ENCODE assay signal across 8 cellular contexts in the genomic region with DNA sequence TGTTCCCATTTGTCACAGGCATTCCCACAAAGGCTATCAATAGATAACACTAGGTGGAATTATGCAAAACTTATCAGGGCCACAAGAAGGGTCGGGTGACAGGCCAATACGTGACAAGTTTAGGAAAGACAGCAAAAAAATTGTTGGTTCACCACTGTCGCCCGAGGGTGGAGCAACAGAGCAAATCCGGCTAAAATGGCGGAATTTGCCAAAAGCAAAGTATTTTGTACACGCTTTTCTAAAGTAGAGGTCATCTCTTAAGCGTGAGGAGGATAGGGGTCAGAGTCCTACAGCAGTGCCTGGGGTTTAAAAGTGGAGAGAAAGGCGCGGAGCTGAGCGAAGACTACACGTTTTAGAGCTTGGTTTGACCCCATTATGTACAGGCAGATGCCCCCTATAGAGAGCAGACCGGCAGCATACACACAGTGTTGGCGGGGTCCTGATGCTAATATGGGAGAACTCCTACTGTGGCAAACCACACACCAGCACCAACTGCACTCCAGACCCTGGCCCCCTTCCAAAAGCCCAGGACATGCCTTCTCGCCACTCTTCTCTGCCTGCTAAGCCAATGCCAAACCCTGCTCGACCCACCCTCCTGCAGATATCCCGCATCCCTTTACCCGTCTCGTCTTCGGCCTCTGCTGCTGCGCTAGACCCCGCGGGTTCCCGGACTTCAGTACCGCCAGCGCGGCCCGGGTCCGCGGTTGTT. TPM values are rescaled to one million over a fixed set of nuclear protein-coding genes. Genes with fewer than 3 reads are reported as not detected.
DNase-seq lines count a peak whose midpoint lies in the region; ATAC-seq and TF ChIP-seq lines count a peak whose summit lies in the region.

No MANE protein-coding gene starts in this region.

- no peaks in the 10 kb centered on the region for H3K9me3 ChIP-seq in endocrine pancreas (ENCODE audit: control insufficient read depth, low read length)
- no peaks in the 10 kb centered on the region for H3K9me3 ChIP-seq in muscle layer of duodenum (ENCODE audit: control insufficient read depth in 1 of 2, low read length in 2 of 2)

- peak overlapping the region; percentile 94 for H3K4me2 ChIP-seq in GM23338

- H3K4me3 Mint-ChIP-seq in GM23338, result peak overlapping the region; percentile 100
- H3K4me3 Mint-ChIP-seq in IgD-negative memory B cell, result peak overlapping the region; percentile 85 to 93 (median 92)
- peak overlapping the region; percentile 98 for H3K4me3 Mint-ChIP-seq in T-helper 2 cell treated with Interferon-gamma antibody and Interleukin-4, amounts not matched to agents 5 μg/mL and 100 μg/mL, for 36 hours

- peaks cover 7% of the 10 kb centered on the region for H3K4me1 Mint-ChIP-seq in GM23338
- peaks cover 2 to 17% (median 10%) of the 10 kb centered on the region in 3 donors for H3K4me1 Mint-ChIP-seq in IgD-negative memory B cell
- peaks cover 31% of the 10 kb centered on the region for H3K4me1 Mint-ChIP-seq in T-helper 2 cell treated with Interferon-gamma antibody and Interleukin-4, amounts not matched to agents 5 μg/mL and 100 μg/mL, for 36 hours (ENCODE audit: low read depth)

- H2AFZ ChIP-seq in GM23338, result peak overlapping the region; percentile 15; the same call in 1 of the 2 replicates

- H3K4me1 ChIP-seq in GM23338 (ENCODE audit: insufficient read depth) (peaks cover 11% of the 10 kb centered on the region; the same call in 1 of the 2 replicates), endocrine pancreas (ENCODE audit: control insufficient read depth, insufficient read depth, low read length) (peaks cover 11% of the 10 kb centered on the region), muscle layer of duodenum (ENCODE audit: control insufficient read depth in 1 of 2, insufficient read depth in 2 of 2, low read length in 2 of 2) (peaks cover 0 to 11% of the 10 kb centered on the region in 2 donors)

- peak; percentile 23 for TF ChIP-seq CTCF in 22Rv1 (IDR thresholded peaks at IDR 0.05)
- 0 out of 4 replicates have a peak, but pooled peaks of 1 of the 2 experiments have one; percentile 17 for TF ChIP-seq CTCF in GM23338 (conservative IDR thresholded peaks at IDR 0.05; ENCODE audit: low read depth in 2 of 2)

- H3K27me3 Mint-ChIP-seq in GM23338 (ENCODE audit: insufficient read depth, low read depth, poor library complexity) (peaks cover 16% of the 10 kb centered on the region), IgD-negative memory B cell (no peaks in the 10 kb centered on the region)
- no peaks in the 10 kb centered on the region for H3K27me3 Mint-ChIP-seq in T-helper 2 cell treated with Interferon-gamma antibody and Interleukin-4, amounts not matched to agents 5 μg/mL and 100 μg/mL, for 36 hours (ENCODE audit: low read depth)

- H3K9me3 Mint-ChIP-seq in GM23338 (no peaks in the 10 kb centered on the region), IgD-negative memory B cell (no peaks in the 10 kb centered on the region)
- H3K9me3 Mint-ChIP-seq in T-helper 2 cell treated with Interferon-gamma antibody and Interleukin-4, amounts not matched to agents 5 μg/mL and 100 μg/mL, for 36 hours, result no peaks in the 10 kb centered on the region

- peak; percentile 53 for DNase-seq in ELF-1 (ENCODE audit: low read depth, low spot score)
- peak; percentile 40 for DNase-seq in GM23338 (ENCODE audit: low spot score)
- peak; percentile 28 for DNase-seq in T-helper 2 cell treated with Interferon-gamma antibody and Interleukin-4, amounts not matched to agents 5 μg/mL and 100 μg/mL, for 36 hours (ENCODE audit: low spot score)
- no peak for DNase-seq in medulla oblongata (ENCODE audit: extremely low spot score)

- H3K9me2 ChIP-seq in GM23338 (ENCODE audit: insufficient read depth), result no peaks in the 10 kb centered on the region

- no peaks in the 10 kb centered on the region for H3K27me3 ChIP-seq in GM23338 (ENCODE audit: insufficient read depth)
- H3K27me3 ChIP-seq in endocrine pancreas (ENCODE audit: control insufficient read depth, insufficient read depth, low read length), result no peaks in the 10 kb centered on the region
- H3K27me3 ChIP-seq in muscle layer of duodenum (ENCODE audit: low read depth, low read length), result no peaks in the 10 kb centered on the region

- H3F3A ChIP-seq in GM23338 (replicated peaks; ENCODE audit: low read depth), result no peaks in the 10 kb centered on the region; the same call in 1 of the 2 replicates

- H3K4me3 ChIP-seq in GM23338, result peak overlapping the region; percentile 92
- H3K4me3 ChIP-seq in endocrine pancreas (ENCODE audit: control insufficient read depth, insufficient read depth, low read length), result no peak overlapping the region
- peak overlapping the region; percentile 79 to 92 for H3K4me3 ChIP-seq in muscle layer of duodenum (ENCODE audit: low read depth in 1 of 2, low read length in 2 of 2)

- ATAC-seq in GM23338, result peak; percentile 66

- peaks cover 34% of the 10 kb centered on the region for H3K79me2 ChIP-seq in GM23338 (replicated peaks; ENCODE audit: insufficient read depth)

- peaks cover 51% of the 10 kb centered on the region for H3K36me3 Mint-ChIP-seq in GM23338 (ENCODE audit: low read depth)
- H3K36me3 Mint-ChIP-seq in IgD-negative memory B cell, result no peaks in the 10 kb centered on the region
- H3K36me3 Mint-ChIP-seq in T-helper 2 cell treated with Interferon-gamma antibody and Interleukin-4, amounts not matched to agents 5 μg/mL and 100 μg/mL, for 36 hours (ENCODE audit: low read depth), result peaks cover 46% of the 10 kb centered on the region

- H3K27ac Mint-ChIP-seq in GM23338 (peak overlapping the region; percentile 98), IgD-negative memory B cell (peak overlapping the region; percentile 74 to 96 (median 91))
- peak overlapping the region; percentile 98 for H3K27ac Mint-ChIP-seq in T-helper 2 cell treated with Interferon-gamma antibody and Interleukin-4, amounts not matched to agents 5 μg/mL and 100 μg/mL, for 36 hours

- peak overlapping the region; percentile 89 for H3K27ac ChIP-seq in 22Rv1
- peak overlapping the region; percentile 86 for H3K27ac ChIP-seq in GM23338 (ENCODE audit: low read depth)
- no peak overlapping the region for H3K27ac ChIP-seq in muscle layer of duodenum (ENCODE audit: low read length)

- H3K36me3 ChIP-seq in GM23338 (ENCODE audit: insufficient read depth) (peaks cover 44% of the 10 kb centered on the region), endocrine pancreas (ENCODE audit: control insufficient read depth, insufficient read depth, low read length) (no peaks in the 10 kb centered on the region), muscle layer of duodenum (ENCODE audit: control insufficient read depth in 1 of 2, insufficient read depth in 2 of 2, low read length in 2 of 2) (peaks cover 13 to 17% of the 10 kb centered on the region in 2 donors)

- H3K9ac ChIP-seq in endocrine pancreas (ENCODE audit: control insufficient read depth, insufficient read depth, low read length), result peak overlapping the region; percentile 13

- H4K20me1 ChIP-seq in GM23338 (replicated peaks; ENCODE audit: insufficient read depth), result peaks cover 5% of the 10 kb centered on the region

RNA-seq across cellular contexts. Expression of gene CCNA2, which starts 0.7 kb away (rescaled TPM):
- total RNA-seq in GM23338 (2014; rRNA removed; shearing (Covaris generic)), result 160 and 167 TPM in 2 replicates
- 57.9 and 60.5 TPM in 2 replicates for polyA plus RNA-seq in GM23338 (2016; fragmentation: Nextera tagmentation; extraction: Ambion mirVana)
- polyA plus RNA-seq in IgD-negative memory B cell, result 0.24 TPM

RNA-seq across cellular contexts. Expression of gene EXOSC9, which starts 21.8 kb away (rescaled TPM):
- 68.8 and 71.9 TPM in 2 replicates for total RNA-seq in GM23338 (2014; rRNA removed; shearing (Covaris generic))
- polyA plus RNA-seq in GM23338 (2016; fragmentation: Nextera tagmentation; extraction: Ambion mirVana), result 95.2 and 105 TPM in 2 replicates
- polyA plus RNA-seq in IgD-negative memory B cell, result 30.5 TPM

RNA-seq across cellular contexts. Expression of gene BBS7, which starts 47.3 kb away (rescaled TPM):
- total RNA-seq in GM23338 (2014; rRNA removed; shearing (Covaris generic)), result 14.8 and 15.9 TPM in 2 replicates
- polyA plus RNA-seq in GM23338 (2016; fragmentation: Nextera tagmentation; extraction: Ambion mirVana), result 28.6 and 30.8 TPM in 2 replicates
- 4.3 TPM for polyA plus RNA-seq in IgD-negative memory B cell

RNA-seq across cellular contexts. Expression of gene SMIM43, which starts 58.0 kb away (rescaled TPM):
- total RNA-seq in GM23338 (2014; rRNA removed; shearing (Covaris generic)), result 0.56 TPM in 1 of 2 replicates, not detected in the other
- polyA plus RNA-seq in GM23338 (2016; fragmentation: Nextera tagmentation; extraction: Ambion mirVana), result 0.21 and 0.26 TPM in 2 replicates
- polyA plus RNA-seq in IgD-negative memory B cell, result not detected

Comparison
In these comparisons a context has a peak if more than half of its experiments do, and no peak if none do; other contexts are left out.
1. RNA of gene CCNA2, which starts 0.7 kb away (polyA plus RNA-seq): 57.9 to 60.5 TPM in GM23338; 0.24 TPM in IgD-negative memory B cell (single experiment); every median in the first group is over 10 times any median in the second.
2. Peak in every context shown above with its lines, with median percentiles within 50 percentile points of each other: H3K27ac Mint-ChIP-seq and H3K4me3 Mint-ChIP-seq.